ENCODE assay signal across 1 cellular context in genomic region chr22:20435436-20436308, GRCh38.
TF ChIP-seq lines count a peak whose summit lies in the region.

No MANE protein-coding gene starts in this region.

TF ChIP-seq in HepG2, 621 proteins besides CTCF, POLR2A, EP300 and RAD21:
- TF ChIP-seq ZMYM3 (CRISPR knock-in tag; IDR thresholded peaks at IDR 0.05): peak; percentile 42; the same call in 1 of the 2 replicates
- peak; percentile 91 for TF ChIP-seq ZNF768 (CRISPR knock-in tag; IDR thresholded peaks at IDR 0.05)
- TF ChIP-seq KDM5B (CRISPR knock-in tag; IDR thresholded peaks at IDR 0.05; ENCODE audit: borderline replicate concordance): 0 out of 2 replicates have a peak, but pooled peaks have one; percentile 7
- TF ChIP-seq ZBTB7B (CRISPR knock-in tag; IDR thresholded peaks at IDR 0.05): peak; percentile 42
- 0 out of 2 replicates have a peak, but pooled peaks have one; percentile 17 for TF ChIP-seq HNRNPL (IDR thresholded peaks at IDR 0.05; ENCODE audit: low read depth, low read length)
- TF ChIP-seq ZNF468 (CRISPR knock-in tag; IDR thresholded peaks at IDR 0.05): no peak
TF ChIP-seq in HepG2: peak in this region for 5.
